In genomic region chr22:40046126-40046525, GRCh38 we compare ENCODE assay signal across 10 cellular contexts. TPM values are rescaled to one million over a fixed set of nuclear protein-coding genes. Genes with fewer than 3 reads are reported as not detected.
DNase-seq lines count a peak whose midpoint lies in the region; ATAC-seq and TF ChIP-seq lines count a peak whose summit lies in the region.
"Had no signal": no experiment of that assay in that cellular context is flagged by ENCODE, and none has a peak within 500 bp of the region (broad histone marks: within the 10 kb centered on the region; RNA-seq: fewer than 3 reads in every experiment).

No MANE protein-coding gene starts in this region.

- intact Hi-C loops in right lobe of liver (cut with DNase I) (no loop called here), esophagus squamous epithelium (cut with DNase I) (no loop called here)

- H3K4me3 ChIP-seq in cardiac muscle cell (peak overlapping the region; percentile 82), right atrium auricular region (no peak overlapping the region), right lobe of liver (peak overlapping the region in 2 of 3 donors; percentile 69 to 76), thymus (ENCODE audit: low read length) (peak overlapping the region; percentile 94), esophagus squamous epithelium (peak overlapping the region in 2 of 4 donors; percentile 85 to 87)

- no peaks in the 10 kb centered on the region for H3K9me3 Mint-ChIP-seq in activated T-helper 17 cell treated with anti-CD3 and anti-CD28 coated beads, Interleukin-2, amount 50 U/mL, for 72 hours

- WGBS in right lobe of liver (ENCODE audit: insufficient coverage, low coverage, low lambda C conversion rate, missing lambda C conversion rate), result 75% methylated on average over 9 of the region's 9 CpGs
- WGBS in thymus, result 84% methylated on average over 9 of the region's 9 CpGs
- 72 to 76% methylated on average over 9 of the region's 9 CpGs for WGBS in esophagus squamous epithelium, 2 donors

- peaks cover 10% of the 10 kb centered on the region for H3K27me3 ChIP-seq in cardiac muscle cell
- H3K27me3 ChIP-seq in right atrium auricular region, result no peaks in the 10 kb centered on the region
- H3K27me3 ChIP-seq in right lobe of liver, result no peaks in the 10 kb centered on the region
- H3K27me3 ChIP-seq in thymus (ENCODE audit: control insufficient read depth, insufficient read depth), result no peaks in the 10 kb centered on the region
- no peaks in the 10 kb centered on the region for H3K27me3 ChIP-seq in esophagus squamous epithelium

- H3K27ac ChIP-seq in cardiac muscle cell, result peak overlapping the region; percentile 91
- H3K27ac ChIP-seq in right atrium auricular region, result peak overlapping the region in 1 of 2 donors; percentile 78
- no peak overlapping the region for H3K27ac ChIP-seq in right lobe of liver
- no peak overlapping the region for H3K27ac ChIP-seq in thymus (ENCODE audit: low read depth)
- H3K27ac ChIP-seq in esophagus squamous epithelium, result peak overlapping the region in 1 of 4 donors; percentile 98

- peaks cover 18% of the 10 kb centered on the region for H3K4me1 Mint-ChIP-seq in activated T-helper 17 cell treated with anti-CD3 and anti-CD28 coated beads, Interleukin-2, amount 50 U/mL, for 72 hours

- H3K4me3 Mint-ChIP-seq in activated T-helper 17 cell treated with anti-CD3 and anti-CD28 coated beads, Interleukin-2, amount 50 U/mL, for 72 hours, result peak overlapping the region; percentile 77

- in situ Hi-C loops in KBM-7 (cut with MboI; ENCODE audit: low pct_unique_long_range_greater_than_20kb, low sequenced_read_pairs), result no loop called here

- DNase-seq in cardiac muscle cell (ENCODE audit: low read depth in 1 of 2, low spot score in 1 of 2) (no peak), right atrium auricular region (ENCODE audit: low spot score) (no peak), right lobe of liver (peak in 1 of 3 donors; percentile 27), ecto neural progenitor cell (ENCODE audit: low spot score) (no peak), KBM-7 (no peak), esophagus squamous epithelium (lab: John Stamatoyannopoulos, UW) (no peak)
- DNase-seq: activated gamma-delta T cell had no signal

- ATAC-seq in activated T-helper 17 cell treated with anti-CD3 and anti-CD28 coated beads, Interleukin-2, amount 50 U/mL, for 72 hours (replicated peaks), result no peak
- no peak for ATAC-seq in right lobe of liver

- no peaks in the 10 kb centered on the region for H3K36me3 ChIP-seq in cardiac muscle cell
- no peaks in the 10 kb centered on the region for H3K36me3 ChIP-seq in right atrium auricular region
- H3K36me3 ChIP-seq in right lobe of liver, result no peaks in the 10 kb centered on the region
- no peaks in the 10 kb centered on the region for H3K36me3 ChIP-seq in thymus (ENCODE audit: control insufficient read depth, insufficient read depth)
- H3K36me3 ChIP-seq in esophagus squamous epithelium, result no peaks in the 10 kb centered on the region

- H3K9me3 ChIP-seq in cardiac muscle cell (ENCODE audit: low read depth) (no peaks in the 10 kb centered on the region), right atrium auricular region (no peaks in the 10 kb centered on the region), right lobe of liver (no peaks in the 10 kb centered on the region), thymus (ENCODE audit: control insufficient read depth) (no peaks in the 10 kb centered on the region), esophagus squamous epithelium (no peaks in the 10 kb centered on the region)

- H3K4me1 ChIP-seq in cardiac muscle cell (ENCODE audit: low read depth), result peaks cover 5% of the 10 kb centered on the region
- peaks cover 0 to 43% of the 10 kb centered on the region in 2 donors for H3K4me1 ChIP-seq in right atrium auricular region
- peaks cover 0 to 23% (median 8%) of the 10 kb centered on the region in 4 donors for H3K4me1 ChIP-seq in right lobe of liver
- H3K4me1 ChIP-seq in thymus (ENCODE audit: control insufficient read depth, insufficient read depth, low read length), result peaks cover 26% of the 10 kb centered on the region
- H3K4me1 ChIP-seq in esophagus squamous epithelium, result peaks cover 19 to 67% (median 36%) of the 10 kb centered on the region in 3 donors

- peak overlapping the region; percentile 69 for H3K27ac Mint-ChIP-seq in activated T-helper 17 cell treated with anti-CD3 and anti-CD28 coated beads, Interleukin-2, amount 50 U/mL, for 72 hours

- no peaks in the 10 kb centered on the region for H3K27me3 Mint-ChIP-seq in activated T-helper 17 cell treated with anti-CD3 and anti-CD28 coated beads, Interleukin-2, amount 50 U/mL, for 72 hours

- H3K36me3 Mint-ChIP-seq in activated T-helper 17 cell treated with anti-CD3 and anti-CD28 coated beads, Interleukin-2, amount 50 U/mL, for 72 hours (ENCODE audit: low read depth), result peaks cover 14% of the 10 kb centered on the region

- no peak for TF ChIP-seq CTCF in cardiac muscle cell (IDR thresholded peaks at IDR 0.05; ENCODE audit: low read depth, low read length)
- TF ChIP-seq CTCF in right atrium auricular region (IDR thresholded peaks at IDR 0.05), result no peak
- TF ChIP-seq CTCF in right lobe of liver (IDR thresholded peaks at IDR 0.05), result no peak
- no peak for TF ChIP-seq CTCF in esophagus squamous epithelium (IDR thresholded peaks at IDR 0.05)

- TF ChIP-seq POLR2A in right lobe of liver (IDR thresholded peaks at IDR 0.05) (no peak), esophagus squamous epithelium (IDR thresholded peaks at IDR 0.05) (no peak)

RNA-seq across cellular contexts. Expression of gene FAM83F, which starts 51.4 kb away (rescaled TPM):
- total RNA-seq in cardiac muscle cell, result 0.18 and 0.46 TPM in 2 replicates
- polyA plus RNA-seq in cardiac muscle cell, result 0.06 TPM in 1 of 2 replicates, not detected in the other
- total RNA-seq in right atrium auricular region, result 1 to 10 TPM; 4.4 to 4.6 TPM
- total RNA-seq in activated T-helper 17 cell treated with anti-CD3 and anti-CD28 coated beads, Interleukin-2, amount 50 U/mL, for 72 hours, result 1 to 10 TPM in 1 of 2 donors, under 1 TPM in 1; 0.37 to 1.3 TPM
- 1 to 10 TPM; 1.1 to 4.5 (median 1.6) TPM for total RNA-seq in right lobe of liver
- 2.0 TPM for polyA plus RNA-seq in thymus
- total RNA-seq in esophagus squamous epithelium, result 10 to 100 TPM; 25.5 to 39.2 (median 29.6) TPM
- polyA plus RNA-seq: BJ had no signal

Comparison
In these comparisons a context has a peak if more than half of its experiments do, and no peak if none do; other contexts are left out.
1. H3K4me3 ChIP-seq: peak in cardiac muscle cell (single experiment), right lobe of liver (2 of 3) and thymus (single experiment); none in right atrium auricular region (0 of 2).
2. RNA of gene FAM83F, which starts 51.4 kb away (total RNA-seq): 25.5 to 39.2 TPM in esophagus squamous epithelium; 4.4 to 4.6 TPM in right atrium auricular region, 1.1 to 4.5 TPM in right lobe of liver, 0.37 to 1.3 TPM in activated T-helper 17 cell treated with anti-CD3 and anti-CD28 coated beads, Interleukin-2, amount 50 U/mL, for 72 hours and 0.18 to 0.46 TPM in cardiac muscle cell; every median in the first group is over 4 times any median in the second.